Comparison of ENCODE assay signal across 12 cellular contexts in the genomic region with DNA sequence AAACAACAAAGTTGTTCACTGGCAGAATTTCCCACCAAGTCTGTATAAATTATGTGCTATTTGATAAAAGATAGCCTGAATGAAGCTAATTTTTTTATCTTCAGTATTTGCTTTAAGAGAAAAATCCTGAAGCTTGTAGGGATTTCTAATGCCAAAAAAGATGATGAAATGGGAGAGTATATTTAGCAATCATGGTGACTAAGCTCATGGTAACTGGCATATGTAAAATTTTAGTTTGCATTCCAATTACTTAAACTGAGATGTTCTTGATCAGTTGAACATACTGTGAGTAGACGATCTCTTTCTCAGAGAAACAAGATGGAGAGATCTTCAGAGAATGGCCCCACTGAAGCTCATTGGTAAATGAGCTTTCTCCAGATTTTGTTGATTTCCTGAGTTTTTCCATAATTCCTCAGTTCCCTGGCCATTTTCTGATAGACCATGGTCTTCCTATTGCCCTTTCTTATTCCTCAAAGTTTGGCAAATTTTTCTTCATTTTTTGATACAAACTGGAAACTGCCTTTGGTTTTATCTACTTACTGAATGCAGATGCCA.
A peak's percentile ranks its signal among the peaks of the same experiment; 100 is the strongest.
DNase-seq lines count a peak whose midpoint lies in the region; ATAC-seq lines count a peak whose summit lies in the region.
"Had no signal": no experiment of that assay in that cellular context is flagged by ENCODE, and none has a peak within 500 bp of the region (broad histone marks: within the 10 kb centered on the region; RNA-seq: fewer than 3 reads in every experiment).

No MANE protein-coding gene starts in this region.

- ATAC-seq in HG02588 (IDR thresholded peaks at IDR 0.05; ENCODE audit: unreplicated experiment), result no peak

- H3K27ac ChIP-seq in epithelial cell of prostate, result peak overlapping the region; percentile 49
- H3K27ac ChIP-seq: 22Rv1, cardiac muscle cell had no signal

- DNase-seq in SIG-M5 treated with dmso at 0.1 percent for 504 hours (lab: John Stamatoyannopoulos, UW; ENCODE audit: unreplicated experiment) (peak; percentile 40), SIG-M5 (lab: John Stamatoyannopoulos, UW) (no peak), NOMO-1 treated with DMSO at 0.1 percent for 48 hours (lab: John Stamatoyannopoulos, UW; ENCODE audit: unreplicated experiment) (peak; percentile 60), epithelial cell of prostate (ENCODE audit: low read depth, low spot score) (no peak), stromal cell of bone marrow (ENCODE audit: low read depth) (peak; percentile 65), DMS114 treated with DMSO at 0.1 percent for 48 hours (lab: John Stamatoyannopoulos, UW; ENCODE audit: unreplicated experiment) (no peak)
- no peak for DNase-seq in activated effector memory CD4-positive, alpha-beta T cell treated with anti-CD3 and anti-CD28 coated beads, Interleukin-2, amount 50 U/mL, for 16 hours
- DNase-seq: activated B cell treated with CpG ODN at 0.5 μM for 24 hours, NCI-H2227 treated with DMSO at 0.1 percent for 48 hours had no signal

Comparison
In these comparisons a context has a peak if more than half of its experiments do, and no peak if none do; other contexts are left out.
1. DNase-seq: peak in SIG-M5 treated with dmso at 0.1 percent for 504 hours (single experiment), NOMO-1 treated with DMSO at 0.1 percent for 48 hours (single experiment) and stromal cell of bone marrow (single experiment); none in SIG-M5 (single experiment), epithelial cell of prostate (single experiment), activated effector memory CD4-positive, alpha-beta T cell treated with anti-CD3 and anti-CD28 coated beads, Interleukin-2, amount 50 U/mL, for 16 hours (single experiment) and DMS114 treated with DMSO at 0.1 percent for 48 hours (single experiment).